Comparison of ENCODE assay signal across 8 cellular contexts in genomic region chrX:15737188-15737956, GRCh38. TPM values are rescaled to one million over a fixed set of nuclear protein-coding genes. Genes with fewer than 3 reads are reported as not detected.
A peak's percentile ranks its signal among the peaks of the same experiment; 100 is the strongest.
DNase-seq lines count a peak whose midpoint lies in the region; ATAC-seq lines count a peak whose summit lies in the region.

No MANE protein-coding gene starts in this region.

- peaks cover 5% of the 10 kb centered on the region for H3K36me3 Mint-ChIP-seq in activated naive CD8-positive, alpha-beta T cell treated with anti-CD3 and anti-CD28 coated beads, Interleukin-2, amount 10 ng/mL, durations not matched to agents 7 days and 5 days

- no peak for DNase-seq in H7
- no peak for DNase-seq in activated naive CD8-positive, alpha-beta T cell treated with anti-CD3 and anti-CD28 coated beads, Interleukin-2, amount 10 ng/mL, durations not matched to agents 7 days and 5 days
- DNase-seq in left lobe of liver (ENCODE audit: low spot score): no peak
- DNase-seq in substantia nigra (lab: John Stamatoyannopoulos, UW): no peak
- DNase-seq in NCI-H1694 treated with DMSO at 0.1 percent for 48 hours (lab: John Stamatoyannopoulos, UW): no peak

- peak overlapping the region; percentile 63 for H3K4me3 ChIP-seq in ACC112 (ENCODE audit: low read depth, low read length)
- H3K4me3 ChIP-seq in H7 (ENCODE audit: insufficient read depth, low read depth, low read length): peak overlapping the region; percentile 28

- H3K79me2 ChIP-seq in ACC112 (ENCODE audit: control insufficient read depth, insufficient read depth, low read length, unreplicated experiment): no peaks in the 10 kb centered on the region

- H3K27me3 ChIP-seq in ACC112 (ENCODE audit: insufficient read depth, low read length): no peaks in the 10 kb centered on the region
- peaks cover 11% of the 10 kb centered on the region for H3K27me3 ChIP-seq in H7 (ENCODE audit: control insufficient read depth, insufficient read depth, low read length)

- H3K27me3 Mint-ChIP-seq in activated naive CD8-positive, alpha-beta T cell treated with anti-CD3 and anti-CD28 coated beads, Interleukin-2, amount 10 ng/mL, durations not matched to agents 7 days and 5 days: no peaks in the 10 kb centered on the region

- peaks cover 16% of the 10 kb centered on the region for H3K4me1 ChIP-seq in ACC112 (ENCODE audit: control insufficient read depth, insufficient read depth, low read length, unreplicated experiment)

- H3K4me1 Mint-ChIP-seq in activated naive CD8-positive, alpha-beta T cell treated with anti-CD3 and anti-CD28 coated beads, Interleukin-2, amount 10 ng/mL, durations not matched to agents 7 days and 5 days: peaks cover 19% of the 10 kb centered on the region

- POLR2A ChIA-PET in activated naive CD8-positive, alpha-beta T cell treated with anti-CD3 and anti-CD28 coated beads, Interleukin-2, amount 10 ng/mL, durations not matched to agents 7 days and 5 days (lab: Charles Lee): interaction anchor here (0.5 to 2.9 kb wide), 8 partner anchors 11 to 982 kb away, joined by 3 to 48 read pairs (median 4); partner anchors contain the start of genes AP1S2, SYAP1 and ZRSR2

- H2AFZ ChIP-seq in ACC112 (ENCODE audit: low read length, unreplicated experiment): peak overlapping the region; percentile 39

- H3K4me3 Mint-ChIP-seq in activated naive CD8-positive, alpha-beta T cell treated with anti-CD3 and anti-CD28 coated beads, Interleukin-2, amount 10 ng/mL, durations not matched to agents 7 days and 5 days: peak overlapping the region; percentile 85

- H3K9me3 Mint-ChIP-seq in activated naive CD8-positive, alpha-beta T cell treated with anti-CD3 and anti-CD28 coated beads, Interleukin-2, amount 10 ng/mL, durations not matched to agents 7 days and 5 days: no peaks in the 10 kb centered on the region

- H3K27ac ChIP-seq in ACC112 (ENCODE audit: low read depth, low read length): no peak overlapping the region
- H3K27ac ChIP-seq in substantia nigra (ENCODE audit: low read depth, low read length, poor library complexity, severe bottlenecking): no peak overlapping the region

- H3K36me3 ChIP-seq in ACC112 (ENCODE audit: insufficient read depth, low read length) (no peaks in the 10 kb centered on the region), H7 (replicated peaks; ENCODE audit: control insufficient read depth, insufficient read depth, low read length) (no peaks in the 10 kb centered on the region)

- no peak for ATAC-seq in activated naive CD8-positive, alpha-beta T cell treated with anti-CD3 and anti-CD28 coated beads, Interleukin-2, amount 10 ng/mL, durations not matched to agents 7 days and 5 days (ENCODE audit: low read depth)
- ATAC-seq in left lobe of liver (peak; percentile 36), HG03460 (IDR thresholded peaks at IDR 0.05; ENCODE audit: unreplicated experiment) (no peak), HG02763 (IDR thresholded peaks at IDR 0.05; ENCODE audit: unreplicated experiment) (no peak)

- peak overlapping the region; percentile 43 for H3K27ac Mint-ChIP-seq in activated naive CD8-positive, alpha-beta T cell treated with anti-CD3 and anti-CD28 coated beads, Interleukin-2, amount 10 ng/mL, durations not matched to agents 7 days and 5 days

RNA-seq across cellular contexts. Expression of gene CA5B, which starts 0.7 kb away (rescaled TPM):
- total RNA-seq in H7 (2014; rRNA removed; shearing (Covaris generic)): 4.9 and 5.4 TPM in 2 replicates
- 10 to 100 TPM; 18.5 to 23.4 TPM for total RNA-seq in activated naive CD8-positive, alpha-beta T cell treated with anti-CD3 and anti-CD28 coated beads, Interleukin-2, amount 10 ng/mL, durations not matched to agents 7 days and 5 days
- total RNA-seq in left lobe of liver: 1.3 TPM

RNA-seq across cellular contexts. Expression of gene ZRSR2, which starts 52.9 kb away (rescaled TPM):
- total RNA-seq in H7 (2014; rRNA removed; shearing (Covaris generic)): 6.1 and 8.4 TPM in 2 replicates
- 10 to 100 TPM; 19.3 TPM for total RNA-seq in activated naive CD8-positive, alpha-beta T cell treated with anti-CD3 and anti-CD28 coated beads, Interleukin-2, amount 10 ng/mL, durations not matched to agents 7 days and 5 days
- total RNA-seq in left lobe of liver: 2.6 TPM
